In genomic region chr7:102044984-102045673, GRCh38 we compare ENCODE assay signal across 1 cellular context.
TF ChIP-seq lines count a peak whose summit lies in the region.

No MANE protein-coding gene starts in this region.

TF ChIP-seq in HEK293, 187 proteins besides CTCF, POLR2A, EP300 and RAD21 (continued from another document):
- TF ChIP-seq INSM2 (tag by site-specific recombination; IDR thresholded peaks at IDR 0.05): peak; percentile 50; the same call in 1 of the 2 replicates
- TF ChIP-seq ZNF670 (tag by site-specific recombination; IDR thresholded peaks at IDR 0.05; ENCODE audit: low read depth): no peak
- no peak for TF ChIP-seq ZNF677 (tag by site-specific recombination; IDR thresholded peaks at IDR 0.05)
- TF ChIP-seq ZNF239 (tag by site-specific recombination; IDR thresholded peaks at IDR 0.05): no peak
- no peak for TF ChIP-seq ZFP41 (tag by site-specific recombination; IDR thresholded peaks at IDR 0.05; ENCODE audit: borderline replicate concordance)
- TF ChIP-seq ZNF514 (tag by site-specific recombination; IDR thresholded peaks at IDR 0.05): no peak
- no peak for TF ChIP-seq ZSCAN18 (tag by site-specific recombination; IDR thresholded peaks at IDR 0.05)
- no peak for TF ChIP-seq ZNF433 (tag by site-specific recombination; IDR thresholded peaks at IDR 0.05; ENCODE audit: low read depth)
- TF ChIP-seq ZBTB8A (tag by site-specific recombination; IDR thresholded peaks at IDR 0.05): peak; percentile 92
